In the genomic region with DNA sequence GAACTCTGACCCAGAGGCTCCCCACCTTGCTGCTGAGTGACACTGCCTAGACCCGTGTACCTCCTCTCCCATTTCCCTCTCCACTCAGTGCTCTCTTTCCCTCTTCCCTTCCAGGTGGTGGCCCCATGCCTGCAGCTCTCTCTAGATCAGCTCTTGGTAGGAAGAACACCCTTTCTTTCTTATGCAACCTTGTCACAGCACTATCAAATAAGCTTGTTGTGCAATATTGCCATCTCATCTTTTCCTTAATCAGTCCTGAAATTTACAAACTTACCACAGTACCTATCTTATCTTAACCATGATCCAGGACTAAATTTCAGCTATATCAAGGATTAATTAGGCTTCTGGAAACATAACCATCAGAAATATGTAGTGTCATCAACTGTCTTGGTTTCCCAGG, we compare ENCODE assay signal across 20 cellular contexts.
DNase-seq lines count a peak whose midpoint lies in the region; ATAC-seq, FAIRE-seq and TF ChIP-seq lines count a peak whose summit lies in the region.
"Had no signal": no experiment of that assay in that cellular context is flagged by ENCODE, and none has a peak within 500 bp of the region (broad histone marks: within the 10 kb centered on the region; RNA-seq: fewer than 3 reads in every experiment).

No MANE protein-coding gene starts in this region.

- no peaks in the 10 kb centered on the region for H3K9me1 ChIP-seq in K562 (ENCODE audit: control insufficient read depth, insufficient read depth, low read length)

- no peaks in the 10 kb centered on the region for H3K79me2 ChIP-seq in K562 (ENCODE audit: control insufficient read depth, insufficient read depth, low read length)

- no peak for FAIRE-seq in K562 (lab: Jason Lieb, UNC)
- FAIRE-seq: GM12878, HTR-8/SVneo had no signal

- WGBS in K562 (ENCODE audit: insufficient coverage, low coverage, missing lambda C conversion rate): 0% methylated on average over 1 of the region's 1 CpG

- no peak overlapping the region for H2AFZ ChIP-seq in K562 (ENCODE audit: low read depth, low read length)

- no peaks in the 10 kb centered on the region for H3K4me1 ChIP-seq in K562 (replicated peaks in 1 of 2; ENCODE audit: control insufficient read depth in 2 of 2, insufficient read depth in 2 of 2, low read length in 2 of 2)
- H3K4me1 ChIP-seq: BLaER1 had no signal

- no peak overlapping the region for H3K4me3 ChIP-seq in K562
- H3K4me3 ChIP-seq: BLaER1, GM12878 had no signal

- H3K27me3 Mint-ChIP-seq in WTC11 (ENCODE audit: low read depth): no peaks in the 10 kb centered on the region
- peaks cover 11% of the 10 kb centered on the region for H3K27me3 Mint-ChIP-seq in activated naive CD4-positive, alpha-beta T cell treated with anti-CD3 and anti-CD28 coated beads, Interleukin-2, amount 10 ng/mL, durations not matched to agents 7 days and 5 days

- no peak for TF ChIP-seq EP300 in K562 (IDR thresholded peaks at IDR 0.05; ENCODE audit: low read length)

- no peak overlapping the region for H3K27ac ChIP-seq in K562 (ENCODE audit: extremely low read depth, low read depth, low read length)
- H3K27ac ChIP-seq: 22Rv1, BLaER1 had no signal

- H3K27ac Mint-ChIP-seq in WTC11: no peak overlapping the region
- H3K27ac Mint-ChIP-seq in activated naive CD4-positive, alpha-beta T cell treated with anti-CD3 and anti-CD28 coated beads, Interleukin-2, amount 10 ng/mL, durations not matched to agents 7 days and 5 days: no peak overlapping the region
- H3K27ac Mint-ChIP-seq: CD14-positive monocyte; CD4-positive, alpha-beta memory T cell; HFFc6 had no signal

- in situ Hi-C loops in K562 (cut with MboI): loop anchor here (10.0 to 25.0 kb wide), 3 partner anchors 338 to 911 kb away; no protein-coding TSS in a partner anchor

- intact Hi-C loops in K562 (cut with micrococcal nuclease): loop anchor here (5.0 to 10.0 kb wide), 2 partner anchors 472 to 546 kb away; no protein-coding TSS in a partner anchor

- no peaks in the 10 kb centered on the region for H3K9me3 ChIP-seq in K562 (replicated peaks; ENCODE audit: control insufficient read depth, insufficient read depth, low read depth, low read length)
- H3K9me3 ChIP-seq: BLaER1 had no signal

- no peak for TF ChIP-seq POLR2A in K562 (conservative IDR thresholded peaks at IDR 0.05)

- DNase-seq in NOMO-1 treated with DMSO at 0.1 percent for 48 hours (lab: John Stamatoyannopoulos, UW; ENCODE audit: unreplicated experiment) (peak; percentile 15), NOMO-1 treated with dmso at 0.1 percent for 144 hours (lab: John Stamatoyannopoulos, UW; ENCODE audit: unreplicated experiment) (no peak), K562 (ENCODE audit: extremely low read depth in 1 of 4, low spot score in 3 of 4) (no peak), left lobe of liver (ENCODE audit: low spot score) (no peak), LoVo (ENCODE audit: low spot score) (no peak), WTC11 (ENCODE audit: low spot score) (no peak)
- no peak for DNase-seq in activated naive CD4-positive, alpha-beta T cell treated with anti-CD3 and anti-CD28 coated beads, Interleukin-2, amount 10 ng/mL, durations not matched to agents 7 days and 5 days
- DNase-seq: CD4-positive, alpha-beta memory T cell; DMS153; DMS79; GF-D8; GOT3; H7; HFFc6 had no signal

- TF ChIP-seq RAD21 in K562 (CRISPR knock-in tag; conservative IDR thresholded peaks at IDR 0.05 in 1 of 2, IDR thresholded peaks at IDR 0.05 in 1 of 2): no peak

- CTCF ChIA-PET in K562 (lab: Yijun Ruan, JAX; ENCODE audit: low intra/inter-chr PET ratio): no interaction called here
- CTCF ChIA-PET in WTC11 (lab: Charles Lee): no interaction called here
- CTCF ChIA-PET in activated naive CD4-positive, alpha-beta T cell treated with anti-CD3 and anti-CD28 coated beads, Interleukin-2, amount 10 ng/mL, durations not matched to agents 7 days and 5 days (lab: Charles Lee): interaction anchor here (1.0 to 1.6 kb wide), 5 partner anchors 238 to 545 kb away, joined by 3 to 4 read pairs (median 4); no protein-coding TSS in a partner anchor

- BruUV-seq in K562 (replicated peaks; lab: Mats Ljungman, UMichigan): no TSS peak

- TF ChIP-seq CTCF in K562 (IDR thresholded peaks at IDR 0.05 in 2 of 3, conservative IDR thresholded peaks at IDR 0.05 in 1 of 3; ENCODE audit: insufficient read depth in 2 of 3, low read depth in 1 of 3, low read length in 3 of 3): no peak
- no peak for TF ChIP-seq CTCF in WTC11 (IDR thresholded peaks at IDR 0.05)

- POLR2A ChIA-PET in K562 (lab: Yijun Ruan, JAX): interaction anchor here (1.3 kb wide), 1 partner anchor 205 kb away, joined by 5 read pairs; no protein-coding TSS in a partner anchor
- POLR2A ChIA-PET in WTC11 (lab: Charles Lee): no interaction called here

- no peak overlapping the region for H3K4me2 ChIP-seq in K562 (ENCODE audit: insufficient read depth, low read length)
- H3K4me2 ChIP-seq: BLaER1 had no signal

- no peaks in the 10 kb centered on the region for H3K36me3 ChIP-seq in K562 (ENCODE audit: control insufficient read depth, insufficient read depth, low read length)
- H3K36me3 ChIP-seq: BLaER1 had no signal

- no peaks in the 10 kb centered on the region for H3K9me3 Mint-ChIP-seq in WTC11
- H3K9me3 Mint-ChIP-seq in activated naive CD4-positive, alpha-beta T cell treated with anti-CD3 and anti-CD28 coated beads, Interleukin-2, amount 10 ng/mL, durations not matched to agents 7 days and 5 days: no peaks in the 10 kb centered on the region
- H3K9me3 Mint-ChIP-seq: CD14-positive monocyte; CD4-positive, alpha-beta memory T cell; HFFc6 had no signal

- H3K36me3 Mint-ChIP-seq in WTC11: no peaks in the 10 kb centered on the region
- no peaks in the 10 kb centered on the region for H3K36me3 Mint-ChIP-seq in activated naive CD4-positive, alpha-beta T cell treated with anti-CD3 and anti-CD28 coated beads, Interleukin-2, amount 10 ng/mL, durations not matched to agents 7 days and 5 days
- H3K36me3 Mint-ChIP-seq: CD14-positive monocyte; CD4-positive, alpha-beta memory T cell had no signal

- H3K4me1 Mint-ChIP-seq in WTC11: peaks cover 4% of the 10 kb centered on the region; the same call in 1 of the 2 replicates
- no peaks in the 10 kb centered on the region for H3K4me1 Mint-ChIP-seq in activated naive CD4-positive, alpha-beta T cell treated with anti-CD3 and anti-CD28 coated beads, Interleukin-2, amount 10 ng/mL, durations not matched to agents 7 days and 5 days
- H3K4me1 Mint-ChIP-seq: CD4-positive, alpha-beta memory T cell had no signal

- ATAC-seq in K562 (no peak), left lobe of liver (peak; percentile 9), WTC11 (no peak)
- ATAC-seq: GM12878, HCT116 had no signal

- H3K27me3 ChIP-seq in K562 (ENCODE audit: control insufficient read depth in 2 of 2, insufficient read depth in 2 of 2, low read length in 2 of 2): no peaks in the 10 kb centered on the region; a peak in 3 of 5 replicates
- H3K27me3 ChIP-seq: BLaER1 had no signal

- no peak overlapping the region for H3K4me3 Mint-ChIP-seq in WTC11
- H3K4me3 Mint-ChIP-seq in activated naive CD4-positive, alpha-beta T cell treated with anti-CD3 and anti-CD28 coated beads, Interleukin-2, amount 10 ng/mL, durations not matched to agents 7 days and 5 days: no peak overlapping the region
- H3K4me3 Mint-ChIP-seq: CD14-positive monocyte; CD4-positive, alpha-beta memory T cell; HFFc6 had no signal

- H4K20me1 ChIP-seq in K562 (replicated peaks; ENCODE audit: control insufficient read depth, insufficient read depth, low read length): no peaks in the 10 kb centered on the region
- H4K20me1 ChIP-seq: BLaER1 had no signal

- no peak overlapping the region for H3K9ac ChIP-seq in K562 (ENCODE audit: insufficient read depth in 1 of 2, low read depth in 2 of 2, low read length in 2 of 2)
- H3K9ac ChIP-seq: BLaER1 had no signal

TF ChIP-seq in K562, 482 proteins besides CTCF, POLR2A, EP300 and RAD21:
- TF ChIP-seq CEBPG (CRISPR knock-in tag; IDR thresholded peaks at IDR 0.05): no peak
- TF ChIP-seq CEBPG (tag; conservative IDR thresholded peaks at IDR 0.05 in 1 of 2, IDR thresholded peaks at IDR 0.05 in 1 of 2): 0 out of 4 replicates have a peak, but pooled peaks of 1 of the 2 experiments have one; percentile 33
- TF ChIP-seq HNRNPK (IDR thresholded peaks at IDR 0.05; ENCODE audit: low read depth, low read length, poor library complexity, severe bottlenecking): no peak
- 0 out of 2 replicates have a peak, but pooled peaks have one; percentile 19 for TF ChIP-seq CEBPB (tag; IDR thresholded peaks at IDR 0.05)

TF ChIP-seq in WTC11, 78 proteins besides CTCF, POLR2A, EP300 and RAD21 (continues in another document):
- TF ChIP-seq MXD4 (CRISPR knock-in tag; IDR thresholded peaks at IDR 0.05; ENCODE audit: borderline replicate concordance) (no peak), NFE2L1 (CRISPR knock-in tag; IDR thresholded peaks at IDR 0.05) (no peak)
- TF ChIP-seq, protein P1, sequence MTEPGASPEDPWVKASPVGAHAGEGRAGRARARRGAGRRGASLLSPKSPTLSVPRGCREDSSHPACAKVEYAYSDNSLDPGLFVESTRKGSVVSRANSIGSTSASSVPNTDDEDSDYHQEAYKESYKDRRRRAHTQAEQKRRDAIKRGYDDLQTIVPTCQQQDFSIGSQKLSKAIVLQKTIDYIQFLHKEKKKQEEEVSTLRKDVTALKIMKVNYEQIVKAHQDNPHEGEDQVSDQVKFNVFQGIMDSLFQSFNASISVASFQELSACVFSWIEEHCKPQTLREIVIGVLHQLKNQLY (CRISPR knock-in tag; IDR thresholded peaks at IDR 0.05): no peak
- TF ChIP-seq, protein P2, sequence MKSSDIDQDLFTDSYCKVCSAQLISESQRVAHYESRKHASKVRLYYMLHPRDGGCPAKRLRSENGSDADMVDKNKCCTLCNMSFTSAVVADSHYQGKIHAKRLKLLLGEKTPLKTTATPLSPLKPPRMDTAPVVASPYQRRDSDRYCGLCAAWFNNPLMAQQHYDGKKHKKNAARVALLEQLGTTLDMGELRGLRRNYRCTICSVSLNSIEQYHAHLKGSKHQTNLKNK (CRISPR knock-in tag; IDR thresholded peaks at IDR 0.05): no peak
- TF ChIP-seq, protein P3, sequence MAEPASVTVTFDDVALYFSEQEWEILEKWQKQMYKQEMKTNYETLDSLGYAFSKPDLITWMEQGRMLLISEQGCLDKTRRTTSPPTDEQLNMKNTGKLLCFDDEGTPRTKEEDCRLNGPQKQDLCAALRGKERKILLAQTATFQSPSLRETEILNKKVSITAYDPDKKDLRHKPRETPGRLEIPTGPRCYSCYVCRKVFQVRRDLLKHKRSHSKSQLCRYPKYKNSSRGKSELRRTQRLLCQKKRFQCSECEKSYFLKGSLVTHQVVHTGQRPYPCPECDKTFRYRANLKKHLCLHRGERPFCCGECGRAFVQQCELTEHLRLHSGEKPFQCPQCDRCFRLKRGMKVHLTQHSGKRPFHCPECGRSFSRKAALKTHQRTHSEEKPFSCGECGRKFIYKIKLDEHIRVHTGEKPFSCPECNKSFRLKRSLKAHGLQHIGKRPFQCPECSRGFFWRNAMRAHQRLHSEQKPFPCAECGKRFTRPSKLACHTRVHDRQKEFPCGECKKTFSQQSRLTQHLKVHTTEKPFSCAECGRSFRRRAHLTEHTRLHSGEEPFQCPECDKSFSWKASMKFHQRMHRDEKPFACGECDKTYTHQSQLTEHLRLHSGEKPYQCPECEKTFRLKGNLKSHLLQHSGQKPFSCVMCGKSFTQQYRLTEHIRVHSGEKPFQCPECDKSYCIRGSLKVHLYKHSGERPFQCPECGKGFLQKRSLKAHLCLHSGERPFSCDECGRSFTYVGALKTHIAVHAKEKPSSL (CRISPR knock-in tag; conservative IDR thresholded peaks at IDR 0.05): no peak
